ENCODE assay signal across 10 cellular contexts in the genomic region with DNA sequence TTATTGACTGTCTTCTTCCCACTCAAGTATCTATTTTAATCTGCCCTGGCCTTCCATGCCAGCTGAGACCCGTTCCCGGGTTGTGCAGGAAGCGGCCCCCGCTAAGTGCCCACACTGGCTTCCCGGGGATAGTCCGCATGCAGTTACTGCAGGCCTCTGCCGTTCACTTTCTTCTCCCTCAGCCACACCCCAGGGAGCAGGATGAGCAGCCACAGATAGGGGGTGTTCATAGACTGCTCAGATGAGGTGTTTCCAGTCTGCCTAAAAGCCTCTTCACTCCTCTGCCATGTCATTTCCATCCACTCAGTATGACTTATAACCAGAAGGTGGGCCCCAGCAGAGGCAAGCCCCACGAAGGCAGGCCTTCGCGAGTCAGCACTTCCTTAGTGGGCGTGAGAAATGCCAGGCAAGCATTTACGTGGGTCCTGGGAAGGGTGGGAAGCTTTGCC. TPM values are rescaled to one million over a fixed set of nuclear protein-coding genes. Genes with fewer than 3 reads are reported as not detected.
DNase-seq lines count a peak whose midpoint lies in the region; TF ChIP-seq lines count a peak whose summit lies in the region.
"Had no signal": no experiment of that assay in that cellular context is flagged by ENCODE, and none has a peak within 500 bp of the region (broad histone marks: within the 10 kb centered on the region; RNA-seq: fewer than 3 reads in every experiment).

No MANE protein-coding gene starts in this region.

- no peak overlapping the region for H3K4me3 ChIP-seq in prostate gland
- H3K4me3 ChIP-seq: body of pancreas had no signal

- CTCF ChIA-PET in RWPE1 (lab: Yijun Ruan, JAX): no interaction called here

- no peaks in the 10 kb centered on the region for H3K9me3 ChIP-seq in prostate gland
- H3K9me3 ChIP-seq: body of pancreas had no signal

- H3K27me3 ChIP-seq in prostate gland (replicated peaks; ENCODE audit: insufficient read depth): no peaks in the 10 kb centered on the region
- H3K27me3 ChIP-seq: body of pancreas had no signal

- no peaks in the 10 kb centered on the region for H3K36me3 ChIP-seq in prostate gland

- POLR2A ChIA-PET in RWPE1 (lab: Yijun Ruan, JAX; ENCODE audit: low non-redundant PET): no interaction called here

- WGBS in prostate gland: 68% methylated on average over 12 of the region's 12 CpGs

- H3K4me1 ChIP-seq in prostate gland (replicated peaks): no peaks in the 10 kb centered on the region

- intact Hi-C loops in prostate gland (cut with DNase I): no loop called here

- TF ChIP-seq CTCF in RWPE1 (conservative IDR thresholded peaks at IDR 0.05; ENCODE audit: low read depth): no peak
- no peak for TF ChIP-seq CTCF in prostate gland (IDR thresholded peaks at IDR 0.05)

- no peak for TF ChIP-seq POLR2A in prostate gland (IDR thresholded peaks at IDR 0.05)

- DNase-seq in EL (peak; percentile 34), RWPE1 (ENCODE audit: low spot score) (no peak), dermis blood vessel endothelial cell (peak; percentile 27), GM19240 (ENCODE audit: insufficient read length, low spot score) (no peak), DMS153 treated with DMSO at 0.1 percent for 48 hours (lab: John Stamatoyannopoulos, UW; ENCODE audit: unreplicated experiment) (no peak), glomerular visceral epithelial cell (ENCODE audit: extremely low spot score) (no peak), prostate gland (ENCODE audit: low spot score) (no peak)
- DNase-seq in stimulated activated CD4-positive, alpha-beta T cell treated with anti-CD3 and anti-CD28 coated beads, Interleukin-12 subunit alpha, Interleukin-12 subunit beta, amount 100 ng/mL, for 4 hours: peak; percentile 20
- DNase-seq: body of pancreas, NCI-H1048 had no signal

- peak overlapping the region; percentile 33 for H3K27ac ChIP-seq in RWPE1
- no peak overlapping the region for H3K27ac ChIP-seq in prostate gland
- H3K27ac ChIP-seq: body of pancreas had no signal

RNA-seq across cellular contexts. Expression of a gene that starts 7.7 kb away (rescaled TPM):
- 12.3 and 13.1 TPM in 2 replicates for total RNA-seq in dermis blood vessel endothelial cell
- 10 to 100 TPM; 27.8 to 31.7 TPM for total RNA-seq in prostate gland

RNA-seq across cellular contexts. Expression of a gene that starts 11.7 kb away (rescaled TPM):
- total RNA-seq in dermis blood vessel endothelial cell (6.3 and 12.8 TPM in 2 replicates), prostate gland (100 to 1,000 TPM; 124 to 175 TPM)

Comparison
In these comparisons a context has a peak if more than half of its experiments do, and no peak if none do; other contexts are left out.
1. DNase-seq: peak in EL (single experiment), dermis blood vessel endothelial cell (single experiment) and stimulated activated CD4-positive, alpha-beta T cell treated with anti-CD3 and anti-CD28 coated beads, Interleukin-12 subunit alpha, Interleukin-12 subunit beta, amount 100 ng/mL, for 4 hours (single experiment); none in RWPE1 (single experiment), GM19240 (single experiment), DMS153 treated with DMSO at 0.1 percent for 48 hours (single experiment), glomerular visceral epithelial cell (single experiment) and prostate gland (single experiment).